Comparison of ENCODE assay signal across 10 cellular contexts in genomic region chr6:18359237-18359885, GRCh38. TPM values are rescaled to one million over a fixed set of nuclear protein-coding genes. Genes with fewer than 3 reads are reported as not detected.
DNase-seq lines count a peak whose midpoint lies in the region; ATAC-seq and TF ChIP-seq lines count a peak whose summit lies in the region.
"Had no signal": no experiment of that assay in that cellular context is flagged by ENCODE, and none has a peak within 500 bp of the region (broad histone marks: within the 10 kb centered on the region; RNA-seq: fewer than 3 reads in every experiment).

No MANE protein-coding gene starts in this region.

- TF ChIP-seq CTCF in progenitor cell of endocrine pancreas (IDR thresholded peaks at IDR 0.05; ENCODE audit: unreplicated experiment): no peak

- peak overlapping the region; percentile 94 for H3K27ac ChIP-seq in Karpas-422 (ENCODE audit: low read length)

- H2AFZ ChIP-seq in Karpas-422 (ENCODE audit: low read length): no peak overlapping the region

- H3K27me3 Mint-ChIP-seq in progenitor cell of endocrine pancreas: peaks cover 8% of the 10 kb centered on the region

- no peaks in the 10 kb centered on the region for H3K9me3 ChIP-seq in Karpas-422 (ENCODE audit: low read length)
- H3K9me3 ChIP-seq: adrenal gland had no signal

- no peaks in the 10 kb centered on the region for H3K36me3 Mint-ChIP-seq in progenitor cell of endocrine pancreas (ENCODE audit: insufficient read depth)

- peak overlapping the region; percentile 64 for H3K4me2 ChIP-seq in Karpas-422 (ENCODE audit: low read depth, low read length, poor library complexity, severe bottlenecking)

- DNase-seq in Karpas-422 (peak; percentile 90), sciatic nerve (ENCODE audit: low spot score) (no peak), progenitor cell of endocrine pancreas (ENCODE audit: low spot score, unreplicated experiment) (no peak), AML-193 (lab: John Stamatoyannopoulos, UW) (no peak), C1 segment of cervical spinal cord (lab: John Stamatoyannopoulos, UW) (no peak)
- DNase-seq: activated CD4-positive, CD25-positive, alpha-beta regulatory T cell treated with anti-CD3 and anti-CD28 coated beads, Interleukin-2, amount 50 U/mL, for 72 hours; adrenal gland had no signal

- ATAC-seq in GM19035 (IDR thresholded peaks at IDR 0.05; ENCODE audit: unreplicated experiment) (peak; percentile 80), HG02610 (IDR thresholded peaks at IDR 0.05; ENCODE audit: unreplicated experiment) (peak; percentile 92), sciatic nerve (peak; percentile 74)

- no peaks in the 10 kb centered on the region for H3K79me2 ChIP-seq in Karpas-422 (ENCODE audit: low read length)

- peaks cover 46% of the 10 kb centered on the region for H3K4me1 ChIP-seq in Karpas-422 (ENCODE audit: low read length)
- H3K4me1 ChIP-seq: adrenal gland had no signal

- no peak overlapping the region for H3K27ac Mint-ChIP-seq in progenitor cell of endocrine pancreas

- H3K9me2 ChIP-seq in Karpas-422 (replicated peaks; ENCODE audit: insufficient read depth, low read length): no peaks in the 10 kb centered on the region

- no peaks in the 10 kb centered on the region for H3K4me1 Mint-ChIP-seq in progenitor cell of endocrine pancreas (ENCODE audit: low read depth)

- H3K27me3 ChIP-seq in Karpas-422 (ENCODE audit: low read length): no peaks in the 10 kb centered on the region
- H3K27me3 ChIP-seq: adrenal gland had no signal

- intact Hi-C loops in sciatic nerve (cut with DNase I): no loop called here

- H3K9me3 Mint-ChIP-seq in progenitor cell of endocrine pancreas (ENCODE audit: low read depth): peaks cover 15% of the 10 kb centered on the region

- H3K36me3 ChIP-seq in Karpas-422 (ENCODE audit: insufficient read depth, low read length): no peaks in the 10 kb centered on the region
- H3K36me3 ChIP-seq: adrenal gland had no signal

- peak overlapping the region; percentile 39 for H3K4me3 ChIP-seq in Karpas-422 (ENCODE audit: low read length)
- H3K4me3 ChIP-seq: adrenal gland, lung had no signal

- no peaks in the 10 kb centered on the region for H4K20me1 ChIP-seq in Karpas-422 (ENCODE audit: insufficient read depth, low read depth, low read length)

- peak overlapping the region; percentile 60 for H3K9ac ChIP-seq in Karpas-422 (ENCODE audit: low read length)

- no peak overlapping the region for H3K4me3 Mint-ChIP-seq in progenitor cell of endocrine pancreas (ENCODE audit: low read depth)

RNA-seq across cellular contexts. Expression of gene RNF144B, which starts 27.8 kb away (rescaled TPM):
- total RNA-seq in Karpas-422 (2014; rRNA removed; shearing (Covaris generic); ENCODE audit: low replicate concordance): 28.1 and 36.4 TPM in 2 replicates
- total RNA-seq in sciatic nerve (19.0 TPM), progenitor cell of endocrine pancreas (3.1 and 3.4 TPM in 2 replicates)
